ENCODE assay signal across 13 cellular contexts in the genomic region with DNA sequence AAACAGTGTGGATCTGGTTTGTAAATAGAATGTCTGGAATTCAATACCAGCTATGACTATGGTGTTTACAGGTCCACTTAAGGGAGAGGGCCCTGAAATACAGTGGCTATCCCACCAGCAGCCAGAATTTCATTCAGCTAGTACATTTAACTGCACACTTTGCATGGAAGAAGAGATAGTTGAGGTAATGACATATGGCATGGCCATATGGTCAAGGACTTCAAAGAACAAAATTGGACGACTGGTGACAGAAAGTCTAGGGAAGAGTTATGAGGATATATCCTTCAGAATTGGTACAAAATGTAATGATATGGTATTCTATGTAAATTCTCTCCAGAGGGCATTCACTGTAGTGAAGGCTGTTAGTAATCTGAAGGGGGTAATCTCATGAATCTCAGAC.
DNase-seq lines count a peak whose midpoint lies in the region; ATAC-seq lines count a peak whose summit lies in the region.
"Had no signal": no experiment of that assay in that cellular context is flagged by ENCODE, and none has a peak within 500 bp of the region (broad histone marks: within the 10 kb centered on the region; RNA-seq: fewer than 3 reads in every experiment).

No MANE protein-coding gene starts in this region.

- no peak for ATAC-seq in HG03520 (IDR thresholded peaks at IDR 0.05; ENCODE audit: unreplicated experiment)
- no peak for ATAC-seq in HG02938 (IDR thresholded peaks at IDR 0.05; ENCODE audit: unreplicated experiment)
- ATAC-seq: CD8-positive, alpha-beta T cell had no signal

- DNase-seq in NCI-H2171 treated with DMSO at 0.1 percent for 48 hours (lab: John Stamatoyannopoulos, UW) (peak; percentile 17), NCI-H2171 (lab: John Stamatoyannopoulos, UW) (no peak), NCI-H524 (lab: John Stamatoyannopoulos, UW) (peak; percentile 63 to 89), cerebellum (ENCODE audit: low spot score) (peak; percentile 3), NCI-H2196 (lab: John Stamatoyannopoulos, UW; ENCODE audit: unreplicated experiment) (no peak)
- DNase-seq: 8988T; Calu3; CD8-positive, alpha-beta T cell; DMS79; GF-D8; H9 had no signal

Comparison
In these comparisons a context has a peak if more than half of its experiments do, and no peak if none do; other contexts are left out.
1. DNase-seq: peak in NCI-H2171 treated with DMSO at 0.1 percent for 48 hours (single experiment), NCI-H524 (2 of 2) and cerebellum (single experiment); none in NCI-H2171 (single experiment) and NCI-H2196 (single experiment).